In genomic region chr18:3279201-3280185, GRCh38 we compare ENCODE assay signal across 8 cellular contexts. TPM values are rescaled to one million over a fixed set of nuclear protein-coding genes. Genes with fewer than 3 reads are reported as not detected.
DNase-seq lines count a peak whose midpoint lies in the region; ATAC-seq lines count a peak whose summit lies in the region.

No MANE protein-coding gene starts in this region.

- DNase-seq in activated naive CD8-positive, alpha-beta T cell treated with anti-CD3 and anti-CD28 coated beads, Interleukin-2, amount 50 U/mL, for 24 hours = no peak
- no peak for DNase-seq in NCI-H1092 (lab: John Stamatoyannopoulos, UW)
- DNase-seq in SW 1271 (lab: John Stamatoyannopoulos, UW) = no peak
- no peak for DNase-seq in SW480 (ENCODE audit: low spot score)
- DNase-seq in A172 (ENCODE audit: low spot score) = no peak

- H3K4me1 ChIP-seq in BLaER1 = peaks cover 37% of the 10 kb centered on the region

- peak overlapping the region; percentile 71 for H3K4me2 ChIP-seq in BLaER1

- no peak overlapping the region for H3K4me3 ChIP-seq in BLaER1

- peaks cover 14% of the 10 kb centered on the region for H3K4me1 Mint-ChIP-seq in activated naive CD8-positive, alpha-beta T cell treated with anti-CD3 and anti-CD28 coated beads, Interleukin-2, amount 50 U/mL, for 24 hours

- no peak overlapping the region for H3K4me3 Mint-ChIP-seq in activated naive CD8-positive, alpha-beta T cell treated with anti-CD3 and anti-CD28 coated beads, Interleukin-2, amount 50 U/mL, for 24 hours

- H3K27me3 Mint-ChIP-seq in activated naive CD8-positive, alpha-beta T cell treated with anti-CD3 and anti-CD28 coated beads, Interleukin-2, amount 50 U/mL, for 24 hours = no peaks in the 10 kb centered on the region

- peaks cover 38% of the 10 kb centered on the region for H3K36me3 ChIP-seq in BLaER1

- ATAC-seq in GM19395 (IDR thresholded peaks at IDR 0.05; ENCODE audit: unreplicated experiment) = peak; percentile 75
- ATAC-seq in HG03139 (IDR thresholded peaks at IDR 0.05; ENCODE audit: unreplicated experiment) = peak; percentile 88
- ATAC-seq in activated naive CD8-positive, alpha-beta T cell treated with anti-CD3 and anti-CD28 coated beads, Interleukin-2, amount 50 U/mL, for 24 hours = peak; percentile 22

- peak overlapping the region; percentile 43; the same call in 1 of the 2 replicates for H3K9ac ChIP-seq in BLaER1

- H3K27me3 ChIP-seq in BLaER1 = no peaks in the 10 kb centered on the region

- no peaks in the 10 kb centered on the region for H3K9me3 Mint-ChIP-seq in activated naive CD8-positive, alpha-beta T cell treated with anti-CD3 and anti-CD28 coated beads, Interleukin-2, amount 50 U/mL, for 24 hours

- H3K9me3 ChIP-seq in BLaER1 = no peaks in the 10 kb centered on the region

- H3K27ac Mint-ChIP-seq in activated naive CD8-positive, alpha-beta T cell treated with anti-CD3 and anti-CD28 coated beads, Interleukin-2, amount 50 U/mL, for 24 hours = no peak overlapping the region

- H4K20me1 ChIP-seq in BLaER1 = peaks cover 25% of the 10 kb centered on the region; the same call in 1 of the 2 replicates

- peaks cover 20% of the 10 kb centered on the region for H3K36me3 Mint-ChIP-seq in activated naive CD8-positive, alpha-beta T cell treated with anti-CD3 and anti-CD28 coated beads, Interleukin-2, amount 50 U/mL, for 24 hours (ENCODE audit: low read depth)

- H3K27ac ChIP-seq in BLaER1 = peak overlapping the region; percentile 66

RNA-seq across cellular contexts. Expression of gene MYL12B, which starts 17.6 kb away (rescaled TPM):
- total RNA-seq in A172 (2014; rRNA removed; shearing (Covaris generic)) = 633 and 743 TPM in 2 replicates

RNA-seq across cellular contexts. Expression of gene MYL12A, which starts 31.9 kb away (rescaled TPM):
- 1,577 and 1,578 TPM in 2 replicates for total RNA-seq in A172 (2014; rRNA removed; shearing (Covaris generic))

RNA-seq across cellular contexts. Expression of gene MYOM1, which starts 59.7 kb away (rescaled TPM):
- not detected in 2 replicates for total RNA-seq in A172 (2014; rRNA removed; shearing (Covaris generic))

Comparison
In these comparisons a context has a peak if more than half of its experiments do, and no peak if none do; other contexts are left out.
1. ATAC-seq: peak in every context shown above with its lines; median percentile 88 in HG03139; 75 in GM19395; 22 in activated naive CD8-positive, alpha-beta T cell treated with anti-CD3 and anti-CD28 coated beads, Interleukin-2, amount 50 U/mL, for 24 hours.